Comparison of ENCODE assay signal across 1 cellular context in genomic region chr16:66635406-66635805, GRCh38.
TF ChIP-seq lines count a peak whose summit lies in the region.

No MANE protein-coding gene starts in this region.

TF ChIP-seq in HepG2, 621 proteins besides CTCF, POLR2A, EP300 and RAD21:
- TF ChIP-seq ZNF263 (CRISPR knock-in tag; IDR thresholded peaks at IDR 0.05) (peak; percentile 30; the same call in 1 of the 2 replicates), NONO (IDR thresholded peaks at IDR 0.05) (no peak), NONO (CRISPR knock-in tag; conservative IDR thresholded peaks at IDR 0.05) (no peak)
